ENCODE assay signal across 8 cellular contexts in the genomic region with DNA sequence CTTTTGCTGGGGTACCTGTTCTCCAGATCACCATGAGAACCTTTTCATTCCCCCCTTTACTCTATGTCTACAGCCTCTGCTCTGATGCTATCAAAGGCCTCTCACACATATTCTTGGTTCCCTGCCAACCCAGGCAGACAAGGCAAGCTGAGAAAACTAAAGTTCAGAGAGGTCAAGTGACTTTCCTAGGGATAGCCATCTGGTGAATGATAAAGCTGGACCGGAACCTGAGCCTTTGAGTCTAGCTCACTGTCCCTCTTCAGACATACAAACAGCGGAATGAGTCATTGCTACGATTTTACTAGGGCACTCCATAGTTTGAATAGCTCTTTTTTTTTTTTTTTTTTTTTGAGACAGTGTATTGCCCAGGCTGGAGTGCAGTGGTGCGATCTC.
DNase-seq lines count a peak whose midpoint lies in the region; ATAC-seq lines count a peak whose summit lies in the region.

No MANE protein-coding gene starts in this region.

- no peaks in the 10 kb centered on the region for H3K9me3 ChIP-seq in SJCRH30 (replicated peaks)

- H3K4me3 Mint-ChIP-seq in activated naive CD8-positive, alpha-beta T cell treated with anti-CD3 and anti-CD28 coated beads for 36 hours, result no peak overlapping the region

- H3K4me3 ChIP-seq in SJCRH30, result no peak overlapping the region

- peaks cover 5% of the 10 kb centered on the region for H3K9me3 Mint-ChIP-seq in activated naive CD8-positive, alpha-beta T cell treated with anti-CD3 and anti-CD28 coated beads for 36 hours

- ATAC-seq in HG02852 (IDR thresholded peaks at IDR 0.05; ENCODE audit: unreplicated experiment), result no peak

- peaks cover 8% of the 10 kb centered on the region for H3K36me3 Mint-ChIP-seq in activated naive CD8-positive, alpha-beta T cell treated with anti-CD3 and anti-CD28 coated beads for 36 hours

- in situ Hi-C loops in Caki2 (cut with HindIII; ENCODE audit: low pct_unique_long_range_greater_than_20kb, low sequenced_read_pairs), result no loop called here

- H3K27ac ChIP-seq in SJCRH30, result no peak overlapping the region

- H3K4me1 ChIP-seq in SJCRH30, result no peaks in the 10 kb centered on the region

- H3K4me1 Mint-ChIP-seq in activated naive CD8-positive, alpha-beta T cell treated with anti-CD3 and anti-CD28 coated beads for 36 hours, result peaks cover 26% of the 10 kb centered on the region

- DNase-seq in Caki2 (ENCODE audit: low read depth), result peak; percentile 30
- DNase-seq in NCI-H2227 (lab: John Stamatoyannopoulos, UW; ENCODE audit: unreplicated experiment), result peak; percentile 71
- peak; percentile 95 for DNase-seq in dermis blood vessel endothelial cell
- DNase-seq in myocyte (ENCODE audit: low read depth), result peak; percentile 12
- no peak for DNase-seq in OCI-M1 (lab: John Stamatoyannopoulos, UW)
- no peak for DNase-seq in SJCRH30
- no peak for DNase-seq in activated naive CD8-positive, alpha-beta T cell treated with anti-CD3 and anti-CD28 coated beads for 36 hours

- no peaks in the 10 kb centered on the region for H3K36me3 ChIP-seq in SJCRH30

- H3K27ac Mint-ChIP-seq in activated naive CD8-positive, alpha-beta T cell treated with anti-CD3 and anti-CD28 coated beads for 36 hours, result no peak overlapping the region

- H3K27me3 ChIP-seq in SJCRH30, result no peaks in the 10 kb centered on the region

- H3K27me3 Mint-ChIP-seq in activated naive CD8-positive, alpha-beta T cell treated with anti-CD3 and anti-CD28 coated beads for 36 hours, result no peaks in the 10 kb centered on the region

Comparison
In these comparisons a context has a peak if more than half of its experiments do, and no peak if none do; other contexts are left out.
1. DNase-seq: peak in Caki2 (single experiment), NCI-H2227 (single experiment), dermis blood vessel endothelial cell (single experiment) and myocyte (single experiment); none in OCI-M1 (single experiment), SJCRH30 (0 of 2) and activated naive CD8-positive, alpha-beta T cell treated with anti-CD3 and anti-CD28 coated beads for 36 hours (single experiment).